27 cellular contexts compared by ENCODE assay signal in the genomic region with DNA sequence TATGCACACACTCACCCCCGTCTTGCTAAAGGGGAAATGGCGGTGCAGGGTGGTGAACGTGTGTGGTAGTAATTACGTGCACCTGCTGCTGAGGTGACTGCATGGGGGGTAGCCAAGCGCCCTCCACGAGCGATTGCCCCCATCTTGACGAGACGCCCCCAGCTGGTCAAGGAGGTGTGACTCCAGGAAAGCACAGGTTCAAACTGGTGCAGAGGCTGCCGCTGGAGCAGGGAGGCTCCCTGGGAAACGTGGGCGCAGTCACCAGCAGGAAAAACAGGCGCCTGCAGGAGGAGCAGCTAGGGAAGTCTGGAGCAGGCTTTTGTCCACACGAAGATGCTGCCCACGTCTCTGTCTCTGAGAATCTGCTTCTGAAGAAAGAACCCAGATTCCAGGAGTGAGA.
DNase-seq lines count a peak whose midpoint lies in the region; ATAC-seq, FAIRE-seq and TF ChIP-seq lines count a peak whose summit lies in the region.
"Had no signal": no experiment of that assay in that cellular context is flagged by ENCODE, and none has a peak within 500 bp of the region (broad histone marks: within the 10 kb centered on the region; RNA-seq: fewer than 3 reads in every experiment).

No MANE protein-coding gene starts in this region.

- ATAC-seq in foreskin keratinocyte (peak; percentile 46), GM19023 (IDR thresholded peaks at IDR 0.05; ENCODE audit: unreplicated experiment) (no peak), HG03139 (IDR thresholded peaks at IDR 0.05; ENCODE audit: unreplicated experiment) (no peak)
- ATAC-seq: left ventricle myocardium superior, natural killer cell had no signal

- no peak overlapping the region for H2BK5ac ChIP-seq in H9 (ENCODE audit: insufficient read length, low read length)

- H3K18ac ChIP-seq in H9 (ENCODE audit: insufficient read length, low read depth, low read length): no peak overlapping the region

- no peak overlapping the region for H3K27ac Mint-ChIP-seq in H9
- H3K27ac Mint-ChIP-seq: activated naive CD4-positive, alpha-beta T cell treated with anti-CD3 and anti-CD28 coated beads, Interleukin-2, amount 10 ng/mL, durations not matched to agents 7 days and 5 days; activated T-helper 1 cell treated with anti-CD3 and anti-CD28 coated beads, Interleukin-12 subunit alpha, Interleukin-12 subunit beta, Interleukin-2, Interleukin-4 antibody, amounts not matched to agents 30 ng/mL and 10 ng/mL and 1 ng/mL, durations not matched to agents 14 hours and 24 hours and 36 hours; natural killer cell had no signal

- H2BK15ac ChIP-seq in H9 (ENCODE audit: low read depth, low read length): no peak overlapping the region

- H3K27me3 Mint-ChIP-seq in H9 (ENCODE audit: low read depth): peaks cover 14% of the 10 kb centered on the region
- H3K27me3 Mint-ChIP-seq: activated naive CD4-positive, alpha-beta T cell treated with anti-CD3 and anti-CD28 coated beads, Interleukin-2, amount 10 ng/mL, durations not matched to agents 7 days and 5 days had no signal

- peaks cover 3 to 4% of the 10 kb centered on the region in 2 experiments; a peak in 4 of 5 replicates for H3K9me3 Mint-ChIP-seq in H9
- H3K9me3 Mint-ChIP-seq: activated T-helper 1 cell treated with anti-CD3 and anti-CD28 coated beads, Interleukin-12 subunit alpha, Interleukin-12 subunit beta, Interleukin-2, Interleukin-4 antibody, amounts not matched to agents 30 ng/mL and 10 ng/mL and 1 ng/mL, durations not matched to agents 14 hours and 24 hours and 36 hours had no signal

- H2BK20ac ChIP-seq in H9 (ENCODE audit: low read depth, low read length, poor library complexity, severe bottlenecking): no peak overlapping the region

- no peak overlapping the region for H4K8ac ChIP-seq in H9 (replicated peaks; ENCODE audit: insufficient read length, low read depth, low read length)

- no peaks in the 10 kb centered on the region for H3K23me2 ChIP-seq in H9 (ENCODE audit: insufficient read length, low read depth, low read length, poor library complexity, severe bottlenecking)

- no peak overlapping the region for H4K5ac ChIP-seq in H9 (ENCODE audit: insufficient read length, low read depth, low read length)

- peak; percentile 61 for DNase-seq in H9
- DNase-seq in NCI-H748 treated with DMSO at 0.1 percent for 48 hours (lab: John Stamatoyannopoulos, UW): peak; percentile 70
- no peak for DNase-seq in foreskin keratinocyte
- DNase-seq in urothelium cell line (ENCODE audit: low spot score): no peak
- DNase-seq in OCI-M1 (lab: John Stamatoyannopoulos, UW): no peak
- DNase-seq: activated CD4-positive, alpha-beta T cell treated with anti-CD3 and anti-CD28 coated beads, Interleukin-2, amount 50 U/mL, for 4 hours; activated CD4-positive, CD25-positive, alpha-beta regulatory T cell; activated naive CD4-positive, alpha-beta T cell treated with anti-CD3 and anti-CD28 coated beads, Interleukin-2, amount 10 ng/mL, durations not matched to agents 7 days and 5 days; esophagus squamous epithelium; left ventricle myocardium superior; natural killer cell; NCI-H146; NCI-H526 treated with DMSO at 0.1 percent for 48 hours; ovary; RPMI8226; spleen; trophoblast cell had no signal

- H3K27ac ChIP-seq in H9 (ENCODE audit: insufficient read length, low read depth, low read length) (no peak overlapping the region), foreskin keratinocyte (no peak overlapping the region)
- H3K27ac ChIP-seq: C4-2B, esophagus squamous epithelium, hepatocyte, KMS-11, ovary, SJSA1, spleen had no signal

- no peaks in the 10 kb centered on the region for H4K20me1 ChIP-seq in H9 (ENCODE audit: control insufficient read depth, insufficient read depth, insufficient read length)

- no peak overlapping the region for H2AFZ ChIP-seq in H9 (ENCODE audit: low read length)
- H2AFZ ChIP-seq: hepatocyte had no signal

- H3K9ac ChIP-seq in H9 (ENCODE audit: extremely low read depth, insufficient read length, low read length): no peak overlapping the region
- H3K9ac ChIP-seq: KMS-11 had no signal

- no peaks in the 10 kb centered on the region; a peak in 2 of 7 replicates for H3K36me3 Mint-ChIP-seq in H9 (ENCODE audit: insufficient read depth in 1 of 3, low read depth in 3 of 3)
- H3K36me3 Mint-ChIP-seq: activated naive CD4-positive, alpha-beta T cell treated with anti-CD3 and anti-CD28 coated beads, Interleukin-2, amount 10 ng/mL, durations not matched to agents 7 days and 5 days; natural killer cell had no signal

- H3T11ph ChIP-seq in H9 (ENCODE audit: low read length): no peak overlapping the region

- H2AK5ac ChIP-seq in H9 (ENCODE audit: insufficient read length, low read length): no peak overlapping the region

- H3K4me2 ChIP-seq in H9 (ENCODE audit: insufficient read depth, insufficient read length, low read length): no peak overlapping the region
- H3K4me2 ChIP-seq: hepatocyte, KMS-11 had no signal

- H3K79me2 ChIP-seq in H9 (ENCODE audit: insufficient read depth, low read length): no peaks in the 10 kb centered on the region
- H3K79me2 ChIP-seq: hepatocyte had no signal

- H3K4ac ChIP-seq in H9 (ENCODE audit: low read depth, low read length): no peak overlapping the region

- peak; percentile 44 for FAIRE-seq in urothelium cell line (lab: Jason Lieb, UNC)
- FAIRE-seq: colon, frontal cortex, HTR-8/SVneo had no signal

- H3K4me1 ChIP-seq in H9 (ENCODE audit: insufficient read depth, low read length): no peaks in the 10 kb centered on the region; the same call in 1 of the 2 replicates
- peaks cover 20% of the 10 kb centered on the region for H3K4me1 ChIP-seq in foreskin keratinocyte
- H3K4me1 ChIP-seq: SJSA1, spleen had no signal

- H3K56ac ChIP-seq in H9 (ENCODE audit: insufficient read length, low read depth, low read length): no peak overlapping the region

- H3K27me3 ChIP-seq in H9 (ENCODE audit: insufficient read depth, low read length): no peaks in the 10 kb centered on the region
- H3K27me3 ChIP-seq in foreskin keratinocyte: peaks cover 12% of the 10 kb centered on the region
- H3K27me3 ChIP-seq: hepatocyte, ovary, SJSA1 had no signal

- H3K4me3 Mint-ChIP-seq in H9: no peak overlapping the region
- H3K4me3 Mint-ChIP-seq: activated naive CD4-positive, alpha-beta T cell treated with anti-CD3 and anti-CD28 coated beads, Interleukin-2, amount 10 ng/mL, durations not matched to agents 7 days and 5 days; activated T-helper 1 cell treated with anti-CD3 and anti-CD28 coated beads, Interleukin-12 subunit alpha, Interleukin-12 subunit beta, Interleukin-2, Interleukin-4 antibody, amounts not matched to agents 30 ng/mL and 10 ng/mL and 1 ng/mL, durations not matched to agents 14 hours and 24 hours and 36 hours; natural killer cell had no signal

- no peak overlapping the region for H4K91ac ChIP-seq in H9 (ENCODE audit: insufficient read length, low read depth, low read length)

- no CpG with 5 or more reads among the region's 15 CpGs for WGBS in H9 (ENCODE audit: extremely low coverage, insufficient read length, low lambda C conversion rate)

- H3K23ac ChIP-seq in H9 (ENCODE audit: insufficient read length, low read depth, low read length): no peak overlapping the region

- H3K9me3 ChIP-seq in H9 (ENCODE audit: control insufficient read depth, low read depth, low read length): no peaks in the 10 kb centered on the region
- H3K9me3 ChIP-seq: ovary had no signal

- no peak overlapping the region for H2BK12ac ChIP-seq in H9 (ENCODE audit: insufficient read length, low read depth, low read length)

- H3K4me1 Mint-ChIP-seq in H9: peaks cover 9 to 10% of the 10 kb centered on the region in 2 experiments
- H3K4me1 Mint-ChIP-seq: activated naive CD4-positive, alpha-beta T cell treated with anti-CD3 and anti-CD28 coated beads, Interleukin-2, amount 10 ng/mL, durations not matched to agents 7 days and 5 days; natural killer cell had no signal

- TF ChIP-seq CTCF in H9 (conservative IDR thresholded peaks at IDR 0.05): peak; percentile 40; the same call in 2 of the 3 replicates
- TF ChIP-seq CTCF in foreskin keratinocyte (conservative IDR thresholded peaks at IDR 0.05): peak; percentile 39

- H3K79me1 ChIP-seq in H9 (ENCODE audit: insufficient read depth, low read depth, low read length, poor library complexity, severe bottlenecking): no peaks in the 10 kb centered on the region

- no peak overlapping the region for H3K14ac ChIP-seq in H9 (ENCODE audit: insufficient read depth, low read length)

- no peak overlapping the region for H2BK120ac ChIP-seq in H9 (ENCODE audit: low read depth, low read length, poor library complexity, severe bottlenecking)

Comparison
In these comparisons a context has a peak if more than half of its experiments do, and no peak if none do; other contexts are left out.
1. DNase-seq: peak in H9 (single experiment) and NCI-H748 treated with DMSO at 0.1 percent for 48 hours (single experiment); none in foreskin keratinocyte (0 of 2), urothelium cell line (single experiment) and OCI-M1 (single experiment).